ENCODE assay signal across 24 cellular contexts in the genomic region with DNA sequence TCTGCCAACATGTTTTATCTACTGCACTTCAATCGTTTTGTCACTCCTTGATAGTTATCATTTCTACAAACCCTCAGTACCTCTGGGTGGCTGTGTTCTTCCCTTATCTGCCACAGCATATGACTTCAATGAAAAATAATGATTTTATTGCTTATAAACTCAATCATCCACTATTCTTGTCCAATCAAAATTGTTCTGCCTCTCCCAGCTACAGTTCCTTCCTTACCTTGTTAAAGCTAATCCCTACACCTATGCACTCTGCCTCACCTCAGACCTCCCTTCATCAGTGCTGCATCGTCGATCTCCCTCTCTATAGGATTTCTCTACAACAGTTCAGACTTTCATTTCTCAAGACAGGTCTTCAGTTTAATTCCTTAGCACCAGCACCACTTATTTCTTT.
"Had no signal": no experiment of that assay in that cellular context is flagged by ENCODE, and none has a peak within 500 bp of the region (broad histone marks: within the 10 kb centered on the region; RNA-seq: fewer than 3 reads in every experiment).

No MANE protein-coding gene starts in this region.

- H3K4me3 ChIP-seq: coronary artery, dorsolateral prefrontal cortex, esophagus muscularis mucosa, gastroesophageal sphincter, heart left ventricle, hepatocyte, left lung, lower lobe of right lung had no signal

- H3K4me1 ChIP-seq: foreskin keratinocyte, lower lobe of right lung had no signal

- H3K27ac ChIP-seq: coronary artery, dorsolateral prefrontal cortex, esophagus muscularis mucosa, foreskin keratinocyte, gastroesophageal sphincter, heart left ventricle, hepatocyte, left lung, lower lobe of right lung had no signal

- H3K4me3 Mint-ChIP-seq: immature natural killer cell, mesothelial cell of epicardium had no signal

- DNase-seq: dermis blood vessel endothelial cell; dorsolateral prefrontal cortex; effector CD4-positive, alpha-beta T cell; effector memory CD4-positive, alpha-beta T cell; foreskin keratinocyte; heart left ventricle; hypothalamus; immature natural killer cell; islet precursor cell; kidney; kidney glomerular epithelial cell; left lung; left ventricle myocardium superior; lower lobe of right lung; mesenchymal stem cell had no signal

- H3K27ac Mint-ChIP-seq: immature natural killer cell, mesothelial cell of epicardium had no signal

- H3K27me3 ChIP-seq: dorsolateral prefrontal cortex, esophagus muscularis mucosa, foreskin keratinocyte, gastroesophageal sphincter, heart left ventricle, hepatocyte, left lung had no signal

- ATAC-seq: foreskin keratinocyte, gastroesophageal sphincter, heart left ventricle, left lung, left ventricle myocardium superior, lower lobe of right lung had no signal

- FAIRE-seq: colon, endometrium, endothelial cell of umbilical vein, frontal cortex, kidney had no signal

- H3K9me3 ChIP-seq: esophagus muscularis mucosa, gastroesophageal sphincter, heart left ventricle, left lung, lower lobe of right lung had no signal
